Comparison of ENCODE assay signal across 30 cellular contexts in genomic region chr7:527723-528122, GRCh38.
"Had no signal": no experiment of that assay in that cellular context is flagged by ENCODE, and none has a peak within 500 bp of the region (broad histone marks: within the 10 kb centered on the region; RNA-seq: fewer than 3 reads in every experiment).

No MANE protein-coding gene starts in this region.

- H3K36me3 Mint-ChIP-seq: natural killer cell; neural progenitor cell; stimulated activated memory B cell treated with anti-CD40 and anti-IgM and Interleukin-4, amounts not matched to agents 10 μg/mL and 1 μg/mL and 100 μg/mL, for 72 hours had no signal

- H3K9me3 Mint-ChIP-seq: natural killer cell; nephron; neural progenitor cell; stimulated activated memory B cell treated with anti-CD40 and anti-IgM and Interleukin-4, amounts not matched to agents 10 μg/mL and 1 μg/mL and 100 μg/mL, for 72 hours; stimulated activated naive CD8-positive, alpha-beta T cell treated with anti-CD3 and anti-CD28 coated beads, Interleukin-15, amount 100 ng/mL, for 72 hours had no signal

- H3K9ac ChIP-seq: neural progenitor cell, parathyroid adenoma had no signal

- H3K4me1 ChIP-seq: parathyroid adenoma, psoas muscle, right lobe of liver had no signal

- H2AFZ ChIP-seq: neural progenitor cell, parathyroid adenoma had no signal

- H3K36me3 ChIP-seq: neural progenitor cell, ovary, right lobe of liver, sigmoid colon, spleen, suprapubic skin, tibial artery, transverse colon, upper lobe of left lung, vagina had no signal

- H3K9me3 ChIP-seq: ovary, right lobe of liver, sigmoid colon, spleen, suprapubic skin, testis, transverse colon, upper lobe of left lung, vagina had no signal

- H3K4me2 ChIP-seq: neural progenitor cell, smooth muscle cell had no signal

- H3K4me3 Mint-ChIP-seq: natural killer cell; nephron; neural progenitor cell; stimulated activated memory B cell treated with anti-CD40 and anti-IgM and Interleukin-4, amounts not matched to agents 10 μg/mL and 1 μg/mL and 100 μg/mL, for 72 hours; stimulated activated naive CD8-positive, alpha-beta T cell treated with anti-CD3 and anti-CD28 coated beads, Interleukin-15, amount 100 ng/mL, for 72 hours had no signal

- H3K27ac ChIP-seq: neural progenitor cell, ovary, parathyroid adenoma, psoas muscle, right lobe of liver, sigmoid colon, suprapubic skin, testis, tibial artery, transverse colon, upper lobe of left lung, vagina had no signal

- H3K27me3 ChIP-seq: right lobe of liver, testis, vagina had no signal

- H3K79me2 ChIP-seq: parathyroid adenoma had no signal

- H3K4me1 Mint-ChIP-seq: natural killer cell, neural progenitor cell had no signal

- H3K4me3 ChIP-seq: neural progenitor cell, ovary, psoas muscle, right lobe of liver, sigmoid colon, smooth muscle cell, spleen, suprapubic skin, testis, tibial artery, transverse colon, upper lobe of left lung, vagina had no signal

- DNase-seq: natural killer cell; occipital lobe; ovary; posterior cingulate gyrus; psoas muscle; right cardiac atrium; right lobe of liver; sigmoid colon; spleen; stimulated activated CD4-positive, alpha-beta T cell treated with anti-CD3 and anti-CD28 coated beads, Interleukin-12 subunit alpha, Interleukin-12 subunit beta, amount 100 ng/mL, for 4 hours; stimulated activated CD4-positive, alpha-beta T cell treated with anti-CD3 and anti-CD28 coated beads, Interleukin-1b, Interleukin-23, amount 100 ng/mL, for 48 hours; stimulated activated CD4-positive, alpha-beta T cell treated with anti-CD3 and anti-CD28 coated beads, Interleukin-4, amount 100 ng/mL, for 1 hour; stimulated activated CD4-positive, alpha-beta T cell treated with anti-CD3 and anti-CD28 coated beads, Interleukin-4, amount 100 ng/mL, for 4 hours; stimulated activated CD8-positive, alpha-beta memory T cell treated with anti-CD3 and anti-CD28 coated beads, Interleukin-4, amount 100 ng/mL, for 48 hours; stimulated activated naive CD4-positive, alpha-beta T cell; stimulated activated naive CD8-positive, alpha-beta T cell treated with anti-CD3 and anti-CD28 coated beads, Interleukin-15, amount 100 ng/mL, for 72 hours; stimulated activated naive CD8-positive, alpha-beta T cell treated with anti-CD3 and anti-CD28 coated beads, Interleukin-15, Interleukin-2, amounts not matched to agents 100 U/mL and 50 U/mL, for 24 hours; substantia nigra; testis; tibial artery; transverse colon; upper lobe of left lung had no signal

- H3K27ac Mint-ChIP-seq: natural killer cell; nephron; neural progenitor cell; progenitor cell of endocrine pancreas; stimulated activated memory B cell treated with anti-CD40 and anti-IgM and Interleukin-4, amounts not matched to agents 10 μg/mL and 1 μg/mL and 100 μg/mL, for 72 hours; stimulated activated naive CD8-positive, alpha-beta T cell treated with anti-CD3 and anti-CD28 coated beads, Interleukin-15, amount 100 ng/mL, for 72 hours had no signal
